ENCODE assay signal across 17 cellular contexts in the genomic region with DNA sequence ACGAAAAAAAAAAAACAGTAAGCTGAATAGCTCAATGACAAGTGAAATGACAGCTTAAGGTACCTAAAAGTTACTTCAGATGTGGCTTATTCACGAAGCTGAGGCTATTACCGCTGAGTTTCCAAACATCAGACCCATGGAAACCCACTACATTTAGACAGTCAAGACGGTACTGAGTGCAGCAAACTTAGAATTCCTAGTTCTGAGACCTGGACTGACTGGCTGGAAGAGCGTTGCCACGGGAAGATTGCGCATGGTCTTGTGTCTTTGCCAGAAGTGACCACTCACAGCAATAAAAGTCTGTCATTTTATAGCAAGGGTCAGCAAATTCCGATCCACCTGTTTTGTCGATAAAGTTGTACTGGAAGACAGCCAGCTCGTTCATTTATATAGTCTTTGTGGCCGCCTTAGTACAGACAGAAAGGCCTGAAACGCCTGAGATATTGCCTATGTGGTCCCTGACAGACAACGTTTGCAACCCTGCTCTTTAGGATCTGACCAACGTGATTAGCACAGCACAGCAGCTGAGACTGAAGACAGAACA. TPM values are rescaled to one million over a fixed set of nuclear protein-coding genes. Genes with fewer than 3 reads are reported as not detected.
DNase-seq lines count a peak whose midpoint lies in the region; ATAC-seq and TF ChIP-seq lines count a peak whose summit lies in the region.
"Had no signal": no experiment of that assay in that cellular context is flagged by ENCODE, and none has a peak within 500 bp of the region (broad histone marks: within the 10 kb centered on the region; RNA-seq: fewer than 3 reads in every experiment).

No MANE protein-coding gene starts in this region.

- H3K4me1 ChIP-seq in BLaER1: no peaks in the 10 kb centered on the region

- no peaks in the 10 kb centered on the region for H3K27me3 ChIP-seq in BLaER1

- H4K20me1 ChIP-seq in BLaER1: peaks cover 91% of the 10 kb centered on the region

- H3K27ac ChIP-seq in BLaER1 (no peak overlapping the region), VCaP (peak overlapping the region; percentile 35)

- H3K36me3 Mint-ChIP-seq in activated T-cell treated with anti-CD3 and anti-CD28 coated beads, Interleukin-2, amount 50 U/mL, for 24 hours (ENCODE audit: low read depth): peaks cover 96% of the 10 kb centered on the region
- H3K36me3 Mint-ChIP-seq in activated T-cell treated with anti-CD3 and anti-CD28 coated beads, Interleukin-2, amount 50 U/mL, for 4 hours (ENCODE audit: insufficient read depth): peaks cover 70% of the 10 kb centered on the region
- H3K36me3 Mint-ChIP-seq in progenitor cell of endocrine pancreas (ENCODE audit: insufficient read depth): peaks cover 40% of the 10 kb centered on the region

- H3K9me3 ChIP-seq in BLaER1: no peaks in the 10 kb centered on the region

- peaks cover 99% of the 10 kb centered on the region for H3K36me3 ChIP-seq in BLaER1

- H3K27me3 Mint-ChIP-seq in activated T-cell treated with anti-CD3 and anti-CD28 coated beads, Interleukin-2, amount 50 U/mL, for 24 hours: no peaks in the 10 kb centered on the region
- H3K27me3 Mint-ChIP-seq in activated T-cell treated with anti-CD3 and anti-CD28 coated beads, Interleukin-2, amount 50 U/mL, for 4 hours (ENCODE audit: low read depth): no peaks in the 10 kb centered on the region
- H3K27me3 Mint-ChIP-seq in progenitor cell of endocrine pancreas: no peaks in the 10 kb centered on the region
- H3K27me3 Mint-ChIP-seq: CD4-positive, alpha-beta memory T cell had no signal

- H3K9me3 Mint-ChIP-seq in activated T-cell treated with anti-CD3 and anti-CD28 coated beads, Interleukin-2, amount 50 U/mL, for 24 hours: no peaks in the 10 kb centered on the region
- no peaks in the 10 kb centered on the region for H3K9me3 Mint-ChIP-seq in activated T-cell treated with anti-CD3 and anti-CD28 coated beads, Interleukin-2, amount 50 U/mL, for 4 hours
- H3K9me3 Mint-ChIP-seq in progenitor cell of endocrine pancreas (ENCODE audit: low read depth): no peaks in the 10 kb centered on the region
- H3K9me3 Mint-ChIP-seq: CD4-positive, alpha-beta memory T cell; H9 had no signal

- TF ChIP-seq CTCF in VCaP (conservative IDR thresholded peaks at IDR 0.05) (no peak), progenitor cell of endocrine pancreas (IDR thresholded peaks at IDR 0.05; ENCODE audit: unreplicated experiment) (no peak)

- peak; percentile 16 for DNase-seq in activated T-cell treated with anti-CD3 and anti-CD28 coated beads, Interleukin-2, amount 50 U/mL, for 24 hours
- DNase-seq in activated T-cell treated with anti-CD3 and anti-CD28 coated beads, Interleukin-2, amount 50 U/mL, for 4 hours: no peak
- no peak for DNase-seq in progenitor cell of endocrine pancreas (ENCODE audit: low spot score, unreplicated experiment)
- DNase-seq in KG1 (lab: John Stamatoyannopoulos, UW): no peak
- no peak for DNase-seq in HuH-7.5 (ENCODE audit: low spot score)
- no peak for DNase-seq in NK-92 treated with Interleukin-12 subunit alpha and Interleukin-12 subunit beta, amount 100 ng/mL, for 24 hours (lab: John Stamatoyannopoulos, UW)
- DNase-seq: 8988T; ACHN; C1 segment of cervical spinal cord; CD4-positive, alpha-beta memory T cell; DMS79; GOT3; H9 had no signal

- H3K4me1 Mint-ChIP-seq in activated T-cell treated with anti-CD3 and anti-CD28 coated beads, Interleukin-2, amount 50 U/mL, for 24 hours (ENCODE audit: low read depth): peaks cover 1% of the 10 kb centered on the region
- no peaks in the 10 kb centered on the region for H3K4me1 Mint-ChIP-seq in activated T-cell treated with anti-CD3 and anti-CD28 coated beads, Interleukin-2, amount 50 U/mL, for 4 hours (ENCODE audit: low read depth)
- no peaks in the 10 kb centered on the region for H3K4me1 Mint-ChIP-seq in progenitor cell of endocrine pancreas (ENCODE audit: low read depth)

- 0 out of 2 replicates have a peak overlapping the region, but pooled peaks have one; percentile 7 for H3K9ac ChIP-seq in BLaER1

- H3K4me2 ChIP-seq in BLaER1: no peak overlapping the region

- no peak overlapping the region for H3K27ac Mint-ChIP-seq in activated T-cell treated with anti-CD3 and anti-CD28 coated beads, Interleukin-2, amount 50 U/mL, for 24 hours
- peak overlapping the region; percentile 40 for H3K27ac Mint-ChIP-seq in progenitor cell of endocrine pancreas

- H3K4me3 ChIP-seq in BLaER1: no peak overlapping the region
- H3K4me3 ChIP-seq: GM12878 had no signal

- no peak for ATAC-seq in activated T-cell treated with anti-CD3 and anti-CD28 coated beads, Interleukin-2, amount 50 U/mL, for 4 hours
- ATAC-seq: GM12878 had no signal

- H3K4me3 Mint-ChIP-seq in activated T-cell treated with anti-CD3 and anti-CD28 coated beads, Interleukin-2, amount 50 U/mL, for 24 hours: no peak overlapping the region
- no peak overlapping the region for H3K4me3 Mint-ChIP-seq in activated T-cell treated with anti-CD3 and anti-CD28 coated beads, Interleukin-2, amount 50 U/mL, for 4 hours
- H3K4me3 Mint-ChIP-seq in progenitor cell of endocrine pancreas (ENCODE audit: low read depth): no peak overlapping the region
- H3K4me3 Mint-ChIP-seq: CD4-positive, alpha-beta memory T cell; H9 had no signal

RNA-seq across cellular contexts. Expression of a gene that starts 19.2 kb away (rescaled TPM):
- not detected for total RNA-seq in activated T-cell treated with anti-CD3 and anti-CD28 coated beads, Interleukin-2, amount 50 U/mL, for 4 hours
- not detected in 2 replicates for total RNA-seq in progenitor cell of endocrine pancreas
- total RNA-seq: CD4-positive, alpha-beta memory T cell; G401; GM12878; H9 had no signal

RNA-seq across cellular contexts. Expression of a gene that starts 32.6 kb away (rescaled TPM):
- total RNA-seq in activated T-cell treated with anti-CD3 and anti-CD28 coated beads, Interleukin-2, amount 50 U/mL, for 4 hours: 10 to 100 TPM; 14.7 to 17.8 (median 16.8) TPM
- 117 and 122 TPM in 2 replicates for total RNA-seq in progenitor cell of endocrine pancreas
